Comparison of ENCODE assay signal across 10 cellular contexts in genomic region chr18:80035997-80036396, GRCh38. TPM values are rescaled to one million over a fixed set of nuclear protein-coding genes. Genes with fewer than 3 reads are reported as not detected.
A peak's percentile ranks its signal among the peaks of the same experiment; 100 is the strongest.
DNase-seq lines count a peak whose midpoint lies in the region; ATAC-seq and TF ChIP-seq lines count a peak whose summit lies in the region.
"Had no signal": no experiment of that assay in that cellular context is flagged by ENCODE, and none has a peak within 500 bp of the region (broad histone marks: within the 10 kb centered on the region; RNA-seq: fewer than 3 reads in every experiment).

No MANE protein-coding gene starts in this region.

- 87% methylated on average over 7 of the region's 7 CpGs for WGBS in hepatocyte (ENCODE audit: low lambda C conversion rate, missing lambda C conversion rate)

- H3K4me2 ChIP-seq in BLaER1 (peak overlapping the region; percentile 92), PC-9 (peak overlapping the region; percentile 90), hepatocyte (peak overlapping the region; percentile 92)

- ATAC-seq in HG03196 (IDR thresholded peaks at IDR 0.05; ENCODE audit: unreplicated experiment), result no peak
- ATAC-seq: lower lobe of right lung had no signal

- TF ChIP-seq CTCF in GM12864 (IDR thresholded peaks at IDR 0.05; ENCODE audit: low read depth, low read length, missing control alignments), result no peak
- TF ChIP-seq CTCF in PC-9 (conservative IDR thresholded peaks at IDR 0.05), result no peak
- no peak for TF ChIP-seq CTCF in hepatocyte (IDR thresholded peaks at IDR 0.05; ENCODE audit: poor library complexity)

- peak overlapping the region; percentile 87; the same call in 1 of the 2 replicates for H3K4me3 ChIP-seq in BLaER1
- H3K4me3 ChIP-seq in GM12864 (ENCODE audit: low read depth, low read length), result peak overlapping the region; percentile 60; the same call in 1 of the 2 replicates
- peak overlapping the region; percentile 84; the same call in 1 of the 2 replicates for H3K4me3 ChIP-seq in PC-9
- H3K4me3 ChIP-seq in hepatocyte, result no peak overlapping the region

- H3F3A ChIP-seq in PC-9 (ENCODE audit: insufficient read depth, low read depth), result no peaks in the 10 kb centered on the region

- H2AFZ ChIP-seq in PC-9 (no peak overlapping the region), hepatocyte (no peak overlapping the region)

- POLR2A ChIA-PET in PC-9 (lab: Charles Lee; ENCODE audit: unreplicated experiment), result no interaction called here

- H3K36me3 ChIP-seq in BLaER1 (peaks cover 46% of the 10 kb centered on the region), PC-9 (ENCODE audit: low read depth) (0 out of 2 replicates have a peak, but pooled peaks cover 6% of the 10 kb centered on the region), hepatocyte (replicated peaks; ENCODE audit: insufficient read depth, low read depth) (no peaks in the 10 kb centered on the region)
- H3K36me3 ChIP-seq: right atrium auricular region had no signal

- peaks cover 28% of the 10 kb centered on the region for H3K79me2 ChIP-seq in PC-9 (ENCODE audit: low read depth)
- H3K79me2 ChIP-seq in hepatocyte, result peaks cover 29% of the 10 kb centered on the region

- H3K27ac ChIP-seq in BLaER1 (no peak overlapping the region), PC-9 (no peak overlapping the region), hepatocyte (no peak overlapping the region)
- H3K27ac ChIP-seq: lower lobe of right lung, right atrium auricular region had no signal

- no peak for DNase-seq in GM12864 (ENCODE audit: low read depth)
- no peak for DNase-seq in PC-9
- no peak for DNase-seq in hepatocyte (ENCODE audit: low spot score)
- DNase-seq in central memory CD4-positive, alpha-beta T cell, result no peak
- DNase-seq in NCI-H1092 treated with DMSO at 0.1 percent for 48 hours (lab: John Stamatoyannopoulos, UW), result no peak
- DNase-seq in SW480 (ENCODE audit: low spot score), result no peak
- DNase-seq: lower lobe of right lung had no signal

- intact Hi-C loops in PC-9 (cut with micrococcal nuclease; ENCODE audit: unreplicated experiment), result loop anchor here (2.0 kb wide), 1 partner anchor 47 kb away; the partner anchor contains the start of gene TXNL4A

- CTCF ChIA-PET in PC-9 (lab: Charles Lee), result no interaction called here

- H3K27me3 ChIP-seq in BLaER1 (no peaks in the 10 kb centered on the region), PC-9 (ENCODE audit: insufficient read depth, low read depth) (no peaks in the 10 kb centered on the region), hepatocyte (no peaks in the 10 kb centered on the region)
- H3K27me3 ChIP-seq: right atrium auricular region had no signal

- H3K4me1 ChIP-seq in BLaER1 (peaks cover 32% of the 10 kb centered on the region), PC-9 (replicated peaks; ENCODE audit: insufficient read depth) (peaks cover 20% of the 10 kb centered on the region), hepatocyte (ENCODE audit: insufficient read depth) (peaks cover 11% of the 10 kb centered on the region)

- no TSS peak for BruUV-seq in PC-9 (replicated peaks; lab: Mats Ljungman, UMichigan)

- H3K9me2 ChIP-seq in PC-9 (ENCODE audit: insufficient read depth), result no peaks in the 10 kb centered on the region
- no peaks in the 10 kb centered on the region for H3K9me2 ChIP-seq in hepatocyte (replicated peaks; ENCODE audit: insufficient read depth)

- H3K9ac ChIP-seq in BLaER1, result peak overlapping the region; percentile 89; the same call in 1 of the 2 replicates

- H4K20me1 ChIP-seq in BLaER1 (peaks cover 56% of the 10 kb centered on the region), PC-9 (ENCODE audit: insufficient read depth) (no peaks in the 10 kb centered on the region), hepatocyte (ENCODE audit: insufficient read depth, poor library complexity, severe bottlenecking) (no peaks in the 10 kb centered on the region)

- no peaks in the 10 kb centered on the region for H3K9me3 ChIP-seq in BLaER1
- H3K9me3 ChIP-seq in PC-9 (ENCODE audit: insufficient read depth, low read depth), result no peaks in the 10 kb centered on the region
- H3K9me3 ChIP-seq in hepatocyte (ENCODE audit: low read depth), result no peaks in the 10 kb centered on the region
- H3K9me3 ChIP-seq: lower lobe of right lung, right atrium auricular region had no signal

RNA-seq across cellular contexts. Expression of gene RBFA, which starts 1.8 kb away (rescaled TPM):
- 22.4 and 25.1 TPM in 2 replicates for total RNA-seq in PC-9 (2021)
- total RNA-seq in hepatocyte, result 20.7 and 29.4 TPM in 2 replicates
- polyA plus RNA-seq in hepatocyte, result 21.2 and 21.4 TPM in 2 replicates

RNA-seq across cellular contexts. Expression of gene TXNL4A, which starts 47.6 kb away (rescaled TPM):
- total RNA-seq in PC-9 (2021) (106 and 120 TPM in 2 replicates), hepatocyte (54.2 and 71.9 TPM in 2 replicates)
- polyA plus RNA-seq in hepatocyte, result 227 and 254 TPM in 2 replicates
